ENCODE assay signal across 8 cellular contexts in genomic region chr3:13479332-13479581, GRCh38. TPM values are rescaled to one million over a fixed set of nuclear protein-coding genes. Genes with fewer than 3 reads are reported as not detected.
A peak's percentile ranks its signal among the peaks of the same experiment; 100 is the strongest.
DNase-seq lines count a peak whose midpoint lies in the region; ATAC-seq and TF ChIP-seq lines count a peak whose summit lies in the region.

No MANE protein-coding gene starts in this region.

- H3K4me3 Mint-ChIP-seq in endodermal cell: peak overlapping the region; percentile 79

- H3K36me3 ChIP-seq in endodermal cell (ENCODE audit: control insufficient read depth, insufficient read depth, low read length) (no peaks in the 10 kb centered on the region), mucosa of descending colon (ENCODE audit: low read depth) (no peaks in the 10 kb centered on the region)

- peaks cover 9% of the 10 kb centered on the region for H3K27me3 ChIP-seq in endodermal cell (ENCODE audit: control insufficient read depth, insufficient read depth, low read length, poor library complexity, severe bottlenecking)

- H3K4me1 ChIP-seq in endodermal cell (ENCODE audit: control insufficient read depth, insufficient read depth, low read length) (peaks cover 2% of the 10 kb centered on the region), mucosa of descending colon (ENCODE audit: low read depth) (peaks cover 13% of the 10 kb centered on the region)

- peaks cover 2% of the 10 kb centered on the region for H3K36me3 Mint-ChIP-seq in endodermal cell (ENCODE audit: low read depth)

- H3K27ac Mint-ChIP-seq in endodermal cell: peak overlapping the region; percentile 95

- H3K27ac ChIP-seq in VCaP (peak overlapping the region; percentile 75; the same call in 1 of the 2 replicates), endodermal cell (ENCODE audit: low read depth, low read length) (peak overlapping the region; percentile 98)

- no peaks in the 10 kb centered on the region for H3K9me3 ChIP-seq in endodermal cell (ENCODE audit: control insufficient read depth, low read length)
- H3K9me3 ChIP-seq in mucosa of descending colon: no peaks in the 10 kb centered on the region

- DNase-seq in Ammon's horn (ENCODE audit: low spot score) (peak; percentile 95), HFF-Myc (ENCODE audit: extremely low read depth, low read depth) (no peak), endodermal cell (no peak), mucosa of descending colon (peak in 1 of 3 donors; percentile 59), NCI-H1694 (lab: John Stamatoyannopoulos, UW) (no peak)
- DNase-seq in stimulated activated naive CD4-positive, alpha-beta T cell treated with Interleukin-2 at 50 U/mL for 16 hours (lab: John Stamatoyannopoulos, UW): peak; percentile 34
- DNase-seq in effector CD4-positive, alpha-beta T cell: no peak

- 8 to 19% methylated on average over 4 to 13 of the region's 13 CpGs for WGBS in endodermal cell (ENCODE audit: insufficient coverage in 1 of 2, insufficient read length in 1 of 2), 2 experiments

- TF ChIP-seq CTCF in HFF-Myc (IDR thresholded peaks at IDR 0.05; ENCODE audit: low read depth, low read length, missing control alignments): no peak
- no peak for TF ChIP-seq CTCF in VCaP (conservative IDR thresholded peaks at IDR 0.05)
- no peak for TF ChIP-seq CTCF in endodermal cell (conservative IDR thresholded peaks at IDR 0.05)
- no peak for TF ChIP-seq CTCF in mucosa of descending colon (IDR thresholded peaks at IDR 0.05)

- ATAC-seq in mucosa of descending colon: peak; percentile 41

- H3K27me3 Mint-ChIP-seq in endodermal cell (ENCODE audit: insufficient read depth): peaks cover 11% of the 10 kb centered on the region

- intact Hi-C loops in mucosa of descending colon (cut with DNase I, micrococcal nuclease): no loop called here

- H3K4me3 ChIP-seq in HFF-Myc (replicated peaks; ENCODE audit: low read depth, low read length) (peak overlapping the region; percentile 55), endodermal cell (ENCODE audit: low read length) (peak overlapping the region; percentile 86), mucosa of descending colon (peak overlapping the region; percentile 58)

- no peaks in the 10 kb centered on the region for H3K9me3 Mint-ChIP-seq in endodermal cell

- H3K9ac ChIP-seq in endodermal cell (ENCODE audit: extremely low read depth, low read length, poor library complexity, severe bottlenecking): peak overlapping the region; percentile 78

- H3K4me1 Mint-ChIP-seq in endodermal cell: peaks cover 25% of the 10 kb centered on the region

RNA-seq across cellular contexts. Expression of gene HDAC11, which starts 0.8 kb away (rescaled TPM):
- 10 to 100 TPM; 17.0 to 17.1 TPM for total RNA-seq in endodermal cell
- polyA plus RNA-seq in endodermal cell (2013, experiment 1 of 2): 14.4 TPM
- polyA plus RNA-seq in endodermal cell (2013, experiment 2 of 2): 16.7 TPM
- total RNA-seq in mucosa of descending colon: 10 to 100 TPM; 23.0 to 28.7 (median 25.3) TPM

RNA-seq across cellular contexts. Expression of gene NUP210, which starts 59.1 kb away (rescaled TPM):
- total RNA-seq in endodermal cell (10 to 100 TPM; 43.0 to 62.3 TPM), mucosa of descending colon (10 to 100 TPM in 1 of 3 donors, 1 to 10 TPM in 2; 6.7 to 14.8 (median 8.1) TPM)
- 39.4 TPM for polyA plus RNA-seq in endodermal cell (2013, experiment 1 of 2)
- 36.6 TPM for polyA plus RNA-seq in endodermal cell (2013, experiment 2 of 2)

Comparison
In these comparisons a context has a peak if more than half of its experiments do, and no peak if none do; other contexts are left out.
1. DNase-seq: peak in Ammon's horn (single experiment) and stimulated activated naive CD4-positive, alpha-beta T cell treated with Interleukin-2 at 50 U/mL for 16 hours (single experiment); none in HFF-Myc (single experiment), endodermal cell (single experiment), NCI-H1694 (single experiment) and effector CD4-positive, alpha-beta T cell (single experiment).
2. Peak in every context shown above with its lines, with median percentiles within 50 percentile points of each other: H3K4me3 ChIP-seq.